ENCODE assay signal across 22 cellular contexts in genomic region chr9:128631636-128632035, GRCh38.
"Had no signal": no experiment of that assay in that cellular context is flagged by ENCODE, and none has a peak within 500 bp of the region (broad histone marks: within the 10 kb centered on the region; RNA-seq: fewer than 3 reads in every experiment).

No MANE protein-coding gene starts in this region.

- H3K27ac ChIP-seq: coronary artery, gastrocnemius medialis, pancreas, sigmoid colon, testis, upper lobe of right lung, WERI-Rb-1 had no signal

- H3K4me3 Mint-ChIP-seq: activated T-helper 1 cell treated with anti-CD3 and anti-CD28 coated beads, Interleukin-12 subunit alpha, Interleukin-12 subunit beta, Interleukin-2, Interleukin-4 antibody, amounts not matched to agents 30 ng/mL and 10 ng/mL and 1 ng/mL, durations not matched to agents 14 hours and 24 hours and 36 hours; central memory CD8-positive, alpha-beta T cell; memory B cell; stimulated activated memory B cell treated with anti-CD40 and anti-IgM and Interleukin-4, amounts not matched to agents 10 μg/mL and 1 μg/mL and 100 μg/mL, for 72 hours had no signal

- H3K4me1 Mint-ChIP-seq: memory B cell; naive B cell; stimulated activated memory B cell treated with anti-CD40 and anti-IgM and Interleukin-4, amounts not matched to agents 10 μg/mL and 1 μg/mL and 100 μg/mL, for 72 hours had no signal

- DNase-seq: activated CD4-positive, alpha-beta T cell treated with anti-CD3 and anti-CD28 coated beads, Interleukin-2, amount 50 U/mL, for 4 hours; activated gamma-delta T cell treated with Interleukin-2 at 50 U/mL for 16 hours; gastrocnemius medialis; head of caudate nucleus; left ventricle myocardium superior; naive B cell; stimulated activated CD4-positive, alpha-beta T cell treated with anti-CD3 and anti-CD28 coated beads, Interleukin-4, amount 100 ng/mL, for 4 hours; SW 1271; T-helper 2 cell; testis; upper lobe of right lung; WERI-Rb-1 had no signal

- H3K9me3 ChIP-seq: adrenal gland, gastrocnemius medialis, mucosa of descending colon, pancreas, sigmoid colon, testis, upper lobe of right lung had no signal

- H3K27me3 ChIP-seq: adrenal gland, gastrocnemius medialis, pancreas, sigmoid colon, testis, upper lobe of right lung had no signal

- H3K27ac Mint-ChIP-seq: activated T-helper 1 cell treated with anti-CD3 and anti-CD28 coated beads, Interleukin-12 subunit alpha, Interleukin-12 subunit beta, Interleukin-2, Interleukin-4 antibody, amounts not matched to agents 30 ng/mL and 10 ng/mL and 1 ng/mL, durations not matched to agents 14 hours and 24 hours and 36 hours; memory B cell; stimulated activated memory B cell treated with anti-CD40 and anti-IgM and Interleukin-4, amounts not matched to agents 10 μg/mL and 1 μg/mL and 100 μg/mL, for 72 hours had no signal

- ATAC-seq: activated naive CD4-positive, alpha-beta T cell treated with anti-CD3 and anti-CD28 coated beads, Interleukin-2, amount 50 U/mL, for 72 hours; gastrocnemius medialis; left ventricle myocardium superior; mucosa of descending colon; pancreas; stimulated activated memory B cell treated with anti-CD40 and anti-IgM and Interleukin-4, amounts not matched to agents 10 μg/mL and 1 μg/mL and 100 μg/mL, for 72 hours; upper lobe of right lung had no signal

- H3K9me3 Mint-ChIP-seq: activated naive CD4-positive, alpha-beta T cell treated with anti-CD3 and anti-CD28 coated beads, Interleukin-2, amount 50 U/mL, for 72 hours; activated T-helper 1 cell treated with anti-CD3 and anti-CD28 coated beads, Interleukin-12 subunit alpha, Interleukin-12 subunit beta, Interleukin-2, Interleukin-4 antibody, amounts not matched to agents 30 ng/mL and 10 ng/mL and 1 ng/mL, durations not matched to agents 14 hours and 24 hours and 36 hours; central memory CD8-positive, alpha-beta T cell; memory B cell; naive B cell; stimulated activated memory B cell treated with anti-CD40 and anti-IgM and Interleukin-4, amounts not matched to agents 10 μg/mL and 1 μg/mL and 100 μg/mL, for 72 hours had no signal

- H3K27me3 Mint-ChIP-seq: central memory CD8-positive, alpha-beta T cell; memory B cell; naive B cell; stimulated activated memory B cell treated with anti-CD40 and anti-IgM and Interleukin-4, amounts not matched to agents 10 μg/mL and 1 μg/mL and 100 μg/mL, for 72 hours had no signal

- H3K4me3 ChIP-seq: adrenal gland, coronary artery, gastrocnemius medialis, mucosa of descending colon, pancreas, sigmoid colon, testis, upper lobe of right lung had no signal
